25 cellular contexts compared by ENCODE assay signal in genomic region chr7:135768467-135768866, GRCh38. TPM values are rescaled to one million over a fixed set of nuclear protein-coding genes. Genes with fewer than 3 reads are reported as not detected.
DNase-seq lines count a peak whose midpoint lies in the region; ATAC-seq and TF ChIP-seq lines count a peak whose summit lies in the region.
"Had no signal": no experiment of that assay in that cellular context is flagged by ENCODE, and none has a peak within 500 bp of the region (broad histone marks: within the 10 kb centered on the region; RNA-seq: fewer than 3 reads in every experiment).

No MANE protein-coding gene starts in this region.

- H3K27me3 Mint-ChIP-seq in brain, result peaks cover 7% of the 10 kb centered on the region

- peaks cover 0 to 11% (median 3%) of the 10 kb centered on the region in 5 experiments for H3K9me3 Mint-ChIP-seq in brain
- H3K9me3 Mint-ChIP-seq: activated CD4-positive, alpha-beta memory T cell treated with anti-CD3 and anti-CD28 coated beads for 36 hours; mesothelial cell of epicardium had no signal

- H3K36me3 ChIP-seq in right atrium auricular region, result no peaks in the 10 kb centered on the region

- peak overlapping the region; percentile 61 to 75 for H3K27ac ChIP-seq in right atrium auricular region
- H3K27ac ChIP-seq in temporal lobe (ENCODE audit: low read depth, low read length), result peak overlapping the region; percentile 63
- H3K27ac ChIP-seq: SK-N-MC had no signal

- peaks cover 0 to 25% of the 10 kb centered on the region in 2 donors for H3K4me1 ChIP-seq in right atrium auricular region

- no peak for ATAC-seq in GM18505 (IDR thresholded peaks at IDR 0.05; ENCODE audit: unreplicated experiment)
- ATAC-seq: HCT116, HepG2 had no signal

- H3K4me3 ChIP-seq in right atrium auricular region, result no peak overlapping the region
- H3K4me3 ChIP-seq: SK-N-MC had no signal

- H3K27me3 ChIP-seq in right atrium auricular region, result no peaks in the 10 kb centered on the region

- H3K4me3 Mint-ChIP-seq in brain, result peak overlapping the region in 1 of 5 experiments; percentile 61
- H3K4me3 Mint-ChIP-seq: activated CD4-positive, alpha-beta memory T cell treated with anti-CD3 and anti-CD28 coated beads for 36 hours; mesothelial cell of epicardium had no signal

- H3K36me3 Mint-ChIP-seq in brain, result no peaks in the 10 kb centered on the region
- H3K36me3 Mint-ChIP-seq: activated CD4-positive, alpha-beta memory T cell treated with anti-CD3 and anti-CD28 coated beads for 36 hours; mesothelial cell of epicardium had no signal

- no peaks in the 10 kb centered on the region for H3K9me3 ChIP-seq in right atrium auricular region

- peaks cover 49% of the 10 kb centered on the region for H3K4me1 Mint-ChIP-seq in brain

- TF ChIP-seq POLR2A in GM18505 (IDR thresholded peaks at IDR 0.05; ENCODE audit: borderline replicate concordance, extremely low read depth, insufficient read depth, insufficient read length), result no peak

- DNase-seq in NCI-H146 (lab: John Stamatoyannopoulos, UW), result peak; percentile 16
- no peak for DNase-seq in NCI-H146 treated with DMSO at 0.1 percent for 48 hours (lab: John Stamatoyannopoulos, UW; ENCODE audit: unreplicated experiment)
- DNase-seq in right atrium auricular region (ENCODE audit: low spot score), result no peak
- DNase-seq in mesenteric fat pad (ENCODE audit: low spot score), result no peak
- no peak for DNase-seq in NCI-H2081 treated with DMSO at 0.1 percent for 48 hours (lab: John Stamatoyannopoulos, UW)
- DNase-seq: activated CD4-positive, alpha-beta memory T cell treated with anti-CD3 and anti-CD28 coated beads for 36 hours; activated CD4-positive, CD25-positive, alpha-beta regulatory T cell treated with anti-CD3 and anti-CD28 coated beads, Interleukin-2, amount 50 U/mL, for 72 hours; activated naive CD4-positive, alpha-beta T cell treated with Interleukin-2 at 50 U/mL for 16 hours; cerebellar nuclear complex; glutamatergic neuron; Karpas-422; NCI-H1048; NCI-H187 treated with DMSO at 0.1 percent for 48 hours; NK-92 treated with Interleukin-12 subunit alpha and Interleukin-12 subunit beta, amount 100 ng/mL, for 24 hours; stimulated activated CD4-positive, alpha-beta T cell treated with anti-CD3 and anti-CD28 coated beads, Interleukin-4, amount 100 ng/mL, for 24 hours; T-helper 2 cell had no signal

- peak overlapping the region in 4 of 5 experiments; percentile 7 to 91 (median 64) for H3K27ac Mint-ChIP-seq in brain
- H3K27ac Mint-ChIP-seq: activated CD4-positive, alpha-beta memory T cell treated with anti-CD3 and anti-CD28 coated beads for 36 hours; mesothelial cell of epicardium; progenitor cell of endocrine pancreas had no signal

- TF ChIP-seq CTCF in brain (conservative IDR thresholded peaks at IDR 0.05) (no peak), right atrium auricular region (IDR thresholded peaks at IDR 0.05) (no peak)

RNA-seq across cellular contexts. Expression of gene FAM180A, which starts 19.9 kb away (rescaled TPM):
- not detected for polyA plus RNA-seq in brain (ENCODE audit: insufficient read depth, low read depth, low replicate concordance)
- 1 to 10 TPM; 4.0 to 5.9 TPM for total RNA-seq in right atrium auricular region
- total RNA-seq in temporal lobe, result not detected
- total RNA-seq in mesenteric fat pad, result 4.8 TPM
- total RNA-seq: activated CD4-positive, alpha-beta memory T cell treated with anti-CD3 and anti-CD28 coated beads for 36 hours; HepG2; mesothelial cell of epicardium; progenitor cell of endocrine pancreas had no signal
- polyA plus RNA-seq: HepG2 had no signal

RNA-seq across cellular contexts. Expression of gene SLC13A4, which starts 40.5 kb away (rescaled TPM):
- polyA plus RNA-seq in brain (ENCODE audit: insufficient read depth, low read depth, low replicate concordance), result 7.1 TPM
- total RNA-seq in right atrium auricular region (under 1 TPM in 1 of 2 donors, not detected in 1; 0.12 TPM), temporal lobe (7.4 TPM), mesenteric fat pad (not detected)
- total RNA-seq: A172; activated CD4-positive, alpha-beta memory T cell treated with anti-CD3 and anti-CD28 coated beads for 36 hours; HepG2; mesothelial cell of epicardium had no signal
